ENCODE assay signal across 9 cellular contexts in genomic region chr2:21915201-21915600, GRCh38.
"Had no signal": no experiment of that assay in that cellular context is flagged by ENCODE, and none has a peak within 500 bp of the region (broad histone marks: within the 10 kb centered on the region; RNA-seq: fewer than 3 reads in every experiment).

No MANE protein-coding gene starts in this region.

- H2AFZ ChIP-seq: GM23248 had no signal

- H3K27ac ChIP-seq: GM23248, KMS-11 had no signal

- DNase-seq: GM23248, GOT3, H9, HCEC 1CT, Karpas-422, KBM-7 had no signal

- H3K4me2 ChIP-seq: KMS-11 had no signal

- H3K4me3 ChIP-seq: GM23248 had no signal

- FAIRE-seq: H54, HTR-8/SVneo had no signal

- H3K9ac ChIP-seq: GM23248, KMS-11 had no signal
